ENCODE assay signal across 29 cellular contexts in genomic region chr2:75012080-75012479, GRCh38. TPM values are rescaled to one million over a fixed set of nuclear protein-coding genes. Genes with fewer than 3 reads are reported as not detected.
DNase-seq lines count a peak whose midpoint lies in the region; ATAC-seq, FAIRE-seq and TF ChIP-seq lines count a peak whose summit lies in the region.
"Had no signal": no experiment of that assay in that cellular context is flagged by ENCODE, and none has a peak within 500 bp of the region (broad histone marks: within the 10 kb centered on the region; RNA-seq: fewer than 3 reads in every experiment).

No MANE protein-coding gene starts in this region.

- POLR2A ChIA-PET in OCI-LY7 (lab: Charles Lee): interaction anchor here (0.5 to 1.1 kb wide), 3 partner anchors 10 to 416 kb away, joined by 3 read pairs; no protein-coding TSS in a partner anchor

- no peaks in the 10 kb centered on the region for H3K79me2 ChIP-seq in ACC112 (ENCODE audit: control insufficient read depth, insufficient read depth, low read length, unreplicated experiment)
- H3K79me2 ChIP-seq in OCI-LY7 (ENCODE audit: insufficient read depth, low read depth, low read length): no peaks in the 10 kb centered on the region

- peak overlapping the region; percentile 30 for H2AFZ ChIP-seq in ACC112 (ENCODE audit: low read length, unreplicated experiment)
- peak overlapping the region; percentile 70 for H2AFZ ChIP-seq in OCI-LY7 (ENCODE audit: low read length)

- H3K4me3 ChIP-seq in ACC112 (ENCODE audit: low read depth, low read length) (no peak overlapping the region), OCI-LY7 (ENCODE audit: low read depth, low read length, poor library complexity, severe bottlenecking) (peak overlapping the region; percentile 32), bronchial epithelial cell (ENCODE audit: low read depth, low read length) (no peak overlapping the region)

- H3K36me3 ChIP-seq in ACC112 (ENCODE audit: insufficient read depth, low read length) (no peaks in the 10 kb centered on the region), OCI-LY7 (ENCODE audit: insufficient read depth, low read length) (no peaks in the 10 kb centered on the region), bronchial epithelial cell (ENCODE audit: control insufficient read depth, insufficient read depth, low read length) (no peaks in the 10 kb centered on the region)

- CTCF ChIA-PET in OCI-LY7 (lab: Charles Lee; ENCODE audit: unreplicated experiment): no interaction called here

- peak; percentile 15 for DNase-seq in EL
- DNase-seq in OCI-LY7 (ENCODE audit: low spot score): peak; percentile 37
- DNase-seq in bronchial epithelial cell (ENCODE audit: low read depth): peak; percentile 34
- no peak for DNase-seq in UCSD-AML1 (lab: John Stamatoyannopoulos, UW; ENCODE audit: unreplicated experiment)
- no peak for DNase-seq in effector CD4-positive, alpha-beta T cell
- DNase-seq: C1 segment of cervical spinal cord; CD8-positive, alpha-beta memory T cell; DMS 273 treated with DMSO at 0.1 percent for 48 hours; DND-41; KG1; NCI-H1092; NCI-H1417 treated with DMSO at 0.1 percent for 48 hours; NCI-H1694 treated with DMSO at 0.1 percent for 48 hours; NCI-H2081; NCI-H2171; NCI-H226; NCI-H510A; NCI-H69; SIG-M5; SK-N-SH; SW 1271 had no signal

- H4K20me1 ChIP-seq in OCI-LY7 (ENCODE audit: insufficient read depth, low read length): no peaks in the 10 kb centered on the region

- H3K4me1 ChIP-seq in ACC112 (ENCODE audit: control insufficient read depth, insufficient read depth, low read length, unreplicated experiment) (peaks cover 6% of the 10 kb centered on the region), OCI-LY7 (ENCODE audit: insufficient read depth, low read length, poor library complexity, severe bottlenecking) (peaks cover 14% of the 10 kb centered on the region)

- H3K9me3 ChIP-seq in OCI-LY7 (ENCODE audit: low read length): peaks cover 10% of the 10 kb centered on the region; the same call in 1 of the 2 replicates
- H3K9me3 ChIP-seq: SK-N-SH had no signal

- TF ChIP-seq CTCF in OCI-LY7 (conservative IDR thresholded peaks at IDR 0.05; ENCODE audit: low read length): no peak
- TF ChIP-seq CTCF in bronchial epithelial cell (IDR thresholded peaks at IDR 0.05; ENCODE audit: insufficient read depth, low read length, severe bottlenecking): no peak

- no peaks in the 10 kb centered on the region for H3K27me3 ChIP-seq in ACC112 (ENCODE audit: insufficient read depth, low read length)
- H3K27me3 ChIP-seq in bronchial epithelial cell (ENCODE audit: control insufficient read depth, insufficient read depth, low read length): no peaks in the 10 kb centered on the region

- ATAC-seq in GM18867 (IDR thresholded peaks at IDR 0.05; ENCODE audit: unreplicated experiment) (no peak), GM18502 (IDR thresholded peaks at IDR 0.05; ENCODE audit: poor library complexity, unreplicated experiment) (no peak)

- intact Hi-C loops in OCI-LY7 (cut with micrococcal nuclease; ENCODE audit: unreplicated experiment): no loop called here

- peak overlapping the region; percentile 56 for H3K4me2 ChIP-seq in OCI-LY7 (ENCODE audit: low read length)
- H3K4me2 ChIP-seq: SK-N-SH had no signal

- no TSS peak for BruUV-seq in OCI-LY7 (replicated peaks; lab: Mats Ljungman, UMichigan)

- H3K27ac ChIP-seq in ACC112 (ENCODE audit: low read depth, low read length): peak overlapping the region; percentile 30
- no peak overlapping the region for H3K27ac ChIP-seq in OCI-LY7 (ENCODE audit: low read depth, low read length, poor library complexity, severe bottlenecking)

- H3K9me2 ChIP-seq in OCI-LY7 (ENCODE audit: insufficient read depth, low read length): no peaks in the 10 kb centered on the region
- H3K9me2 ChIP-seq: SK-N-SH had no signal

- no peak for FAIRE-seq in bronchial epithelial cell (lab: Jason Lieb, UNC)
- FAIRE-seq: A204.1, G401.6, GM12891, GM19239, RCC 7860 had no signal

RNA-seq across cellular contexts. Expression of gene POLE4, which starts 53.6 kb away (rescaled TPM):
- total RNA-seq in OCI-LY7 (2014; rRNA removed; shearing (Covaris generic)): 30.6 and 31.7 TPM in 2 replicates
- 49.0 and 52.3 TPM in 2 replicates for total RNA-seq in OCI-LY7 (2022)
- 21.9 and 31.9 TPM in 2 replicates for total RNA-seq in bronchial epithelial cell

Comparison
In these comparisons a context has a peak if more than half of its experiments do, and no peak if none do; other contexts are left out.
1. DNase-seq: peak in EL (single experiment), OCI-LY7 (single experiment) and bronchial epithelial cell (single experiment); none in UCSD-AML1 (single experiment) and effector CD4-positive, alpha-beta T cell (single experiment).